ENCODE assay signal across 22 cellular contexts in genomic region chr6:98838027-98838426, GRCh38. TPM values are rescaled to one million over a fixed set of nuclear protein-coding genes. Genes with fewer than 3 reads are reported as not detected.
DNase-seq lines count a peak whose midpoint lies in the region; ATAC-seq, FAIRE-seq and TF ChIP-seq lines count a peak whose summit lies in the region.
"Had no signal": no experiment of that assay in that cellular context is flagged by ENCODE, and none has a peak within 500 bp of the region (broad histone marks: within the 10 kb centered on the region; RNA-seq: fewer than 3 reads in every experiment).

No MANE protein-coding gene starts in this region.

- no peaks in the 10 kb centered on the region for H3K36me3 ChIP-seq in GM23338 (ENCODE audit: insufficient read depth)
- H3K36me3 ChIP-seq in neural cell (ENCODE audit: insufficient read depth, low read length), result no peaks in the 10 kb centered on the region
- no peaks in the 10 kb centered on the region for H3K36me3 ChIP-seq in HepG2 (replicated peaks in 1 of 2; ENCODE audit: control insufficient read depth in 1 of 2, insufficient read depth in 2 of 2, low read length in 2 of 2)
- H3K36me3 ChIP-seq: cardiac muscle cell, heart left ventricle, left lung had no signal

- H4K20me1 ChIP-seq in GM23338 (replicated peaks; ENCODE audit: insufficient read depth) (no peaks in the 10 kb centered on the region), neural cell (ENCODE audit: insufficient read depth) (peaks cover 14% of the 10 kb centered on the region), HepG2 (ENCODE audit: insufficient read depth, low read length) (no peaks in the 10 kb centered on the region; the same call in 1 of the 2 replicates)

- no peak overlapping the region for H3K4me3 Mint-ChIP-seq in GM23338
- H3K4me3 Mint-ChIP-seq in IgD-negative memory B cell, result no peak overlapping the region
- H3K4me3 Mint-ChIP-seq: activated CD8-positive, alpha-beta T cell treated with anti-CD3 and anti-CD28 coated beads, Interleukin-2, amount 10 ng/mL, durations not matched to agents 7 days and 5 days; activated T-cell treated with anti-CD3 and anti-CD28 coated beads, Interleukin-2, amount 50 U/mL, for 24 hours; mesothelial cell of epicardium had no signal

- no peak for TF ChIP-seq RAD21 in neural cell (conservative IDR thresholded peaks at IDR 0.05)
- no peak for TF ChIP-seq RAD21 in HepG2 (CRISPR knock-in tag; IDR thresholded peaks at IDR 0.05)

- H3K27me3 ChIP-seq in GM23338 (ENCODE audit: insufficient read depth) (peaks cover 96% of the 10 kb centered on the region), neural cell (ENCODE audit: insufficient read depth, low read depth, low read length) (no peaks in the 10 kb centered on the region), HepG2 (ENCODE audit: control insufficient read depth in 1 of 2, insufficient read depth in 2 of 2, low read length in 2 of 2) (peaks cover 6 to 74% of the 10 kb centered on the region in 2 experiments; a peak in 4 of 5 replicates)

- peak overlapping the region; percentile 79; the same call in 1 of the 2 replicates for H3K4me2 ChIP-seq in GM23338
- H3K4me2 ChIP-seq in neural cell (ENCODE audit: low read length), result peak overlapping the region; percentile 76
- no peak overlapping the region for H3K4me2 ChIP-seq in HepG2 (ENCODE audit: low read depth, low read length)

- peaks cover 67% of the 10 kb centered on the region for H3K4me1 ChIP-seq in GM23338 (ENCODE audit: insufficient read depth)
- H3K4me1 ChIP-seq in HepG2 (ENCODE audit: insufficient read depth, low read length), result peaks cover 20% of the 10 kb centered on the region; the same call in 1 of the 2 replicates

- H3K4me1 Mint-ChIP-seq in GM23338 (peaks cover 49% of the 10 kb centered on the region), IgD-negative memory B cell (peaks cover 17 to 33% (median 20%) of the 10 kb centered on the region in 3 donors)

- H3K79me2 ChIP-seq in GM23338 (replicated peaks; ENCODE audit: insufficient read depth), result no peaks in the 10 kb centered on the region
- peaks cover 78% of the 10 kb centered on the region for H3K79me2 ChIP-seq in neural cell (replicated peaks; ENCODE audit: insufficient read depth, low read length)
- H3K79me2 ChIP-seq in HepG2 (ENCODE audit: insufficient read depth, low read length), result no peaks in the 10 kb centered on the region

- H3K9me3 ChIP-seq in neural cell (ENCODE audit: low read length) (no peaks in the 10 kb centered on the region), HepG2 (ENCODE audit: low read length) (no peaks in the 10 kb centered on the region)
- H3K9me3 ChIP-seq: heart left ventricle, left lung had no signal

- H3K36me3 Mint-ChIP-seq in GM23338 (ENCODE audit: low read depth) (no peaks in the 10 kb centered on the region), IgD-negative memory B cell (peaks cover 3% of the 10 kb centered on the region)
- H3K36me3 Mint-ChIP-seq: mesothelial cell of epicardium had no signal

- H3K27me3 Mint-ChIP-seq in GM23338 (ENCODE audit: insufficient read depth, low read depth, poor library complexity), result peaks cover 89% of the 10 kb centered on the region
- H3K27me3 Mint-ChIP-seq in IgD-negative memory B cell, result peaks cover 61% of the 10 kb centered on the region

- TF ChIP-seq EP300 in neural cell (conservative IDR thresholded peaks at IDR 0.05; ENCODE audit: poor library complexity, severe bottlenecking) (no peak), HepG2 (IDR thresholded peaks at IDR 0.05; ENCODE audit: low read depth in 2 of 2, low read length in 2 of 2) (no peak), HepG2 (CRISPR knock-in tag; IDR thresholded peaks at IDR 0.05; ENCODE audit: borderline replicate concordance) (no peak)

- ATAC-seq in GM23338 (no peak), HepG2 (no peak)
- ATAC-seq: activated CD8-positive, alpha-beta T cell treated with anti-CD3 and anti-CD28 coated beads, Interleukin-2, amount 10 ng/mL, durations not matched to agents 7 days and 5 days; heart left ventricle; left lung; natural killer cell had no signal

- H3K9me3 Mint-ChIP-seq in GM23338 (no peaks in the 10 kb centered on the region; the same call in 1 of the 3 replicates), IgD-negative memory B cell (peaks cover 0 to 3% (median 0%) of the 10 kb centered on the region in 3 donors)
- H3K9me3 Mint-ChIP-seq: activated T-cell treated with anti-CD3 and anti-CD28 coated beads, Interleukin-2, amount 50 U/mL, for 24 hours; mesothelial cell of epicardium; natural killer cell had no signal

- POLR2A ChIA-PET in HepG2 (lab: Yijun Ruan, JAX), result interaction anchor here (1.7 kb wide), 1 partner anchor 110 kb away, joined by 5 read pairs; the partner anchor contains the start of gene FBXL4

- DNase-seq in GM23338 (ENCODE audit: low spot score), result no peak
- DNase-seq in caudate nucleus (lab: John Stamatoyannopoulos, UW), result peak in 2 of 61 donors; percentile 7 to 23
- DNase-seq in HepG2 (ENCODE audit: low spot score), result no peak
- DNase-seq in kidney tubule cell (ENCODE audit: low spot score), result no peak
- DNase-seq in NCI-H1436 (lab: John Stamatoyannopoulos, UW), result no peak
- DNase-seq: activated CD4-positive, CD25-positive, alpha-beta regulatory T cell treated with anti-CD3 and anti-CD28 coated beads, Interleukin-2, amount 50 U/mL, for 72 hours; activated CD8-positive, alpha-beta T cell treated with anti-CD3 and anti-CD28 coated beads, Interleukin-2, amount 10 ng/mL, durations not matched to agents 7 days and 5 days; activated T-cell treated with anti-CD3 and anti-CD28 coated beads, Interleukin-2, amount 50 U/mL, for 24 hours; CD4-positive, alpha-beta memory T cell; heart left ventricle; left lung; natural killer cell; NCI-H1694; NCI-H446 had no signal

- intact Hi-C loops in HepG2 (cut with micrococcal nuclease; ENCODE audit: unreplicated experiment), result loop anchor here (2.0 to 5.0 kb wide), 2 partner anchors 206 to 1651 kb away; no protein-coding TSS in a partner anchor

- in situ Hi-C loops in HepG2 (cut with HindIII; ENCODE audit: extremely low pct_ligation_motif_present, low pct_unique_long_range_greater_than_20kb), result loop anchor here (25.0 kb wide), 5 partner anchors 274 to 1776 kb away; no protein-coding TSS in a partner anchor

- H2AFZ ChIP-seq in GM23338, result no peak overlapping the region
- H2AFZ ChIP-seq in neural cell (ENCODE audit: low read depth, low read length), result no peak overlapping the region
- no peak overlapping the region for H2AFZ ChIP-seq in HepG2 (ENCODE audit: low read length)

- no peak overlapping the region for H3K4me3 ChIP-seq in GM23338
- H3K4me3 ChIP-seq in neural cell (ENCODE audit: low read length), result peak overlapping the region; percentile 91
- no peak overlapping the region for H3K4me3 ChIP-seq in HepG2 (replicated peaks in 1 of 3; ENCODE audit: insufficient read depth in 1 of 3, low read depth in 2 of 3, low read length in 3 of 3)
- H3K4me3 ChIP-seq: cardiac muscle cell, heart left ventricle, left lung had no signal

- no TSS peak for BruUV-seq in HepG2 (replicated peaks; lab: Mats Ljungman, UMichigan)

- no peaks in the 10 kb centered on the region for H3K9me2 ChIP-seq in GM23338 (ENCODE audit: insufficient read depth)
- H3K9me2 ChIP-seq in neural cell (ENCODE audit: insufficient read depth, low read length), result no peaks in the 10 kb centered on the region

- TF ChIP-seq POLR2A in HepG2 (IDR thresholded peaks at IDR 0.05; ENCODE audit: insufficient read depth in 1 of 2, low read depth in 2 of 2, low read length in 2 of 2), result no peak

- peaks cover 21% of the 10 kb centered on the region for H3F3A ChIP-seq in GM23338 (replicated peaks; ENCODE audit: low read depth)
- H3F3A ChIP-seq in neural cell (ENCODE audit: insufficient read depth, low read length, poor library complexity, severe bottlenecking), result peaks cover 12% of the 10 kb centered on the region

- H3K27ac Mint-ChIP-seq in GM23338, result no peak overlapping the region
- peak overlapping the region in 2 of 3 donors; percentile 32 to 44 for H3K27ac Mint-ChIP-seq in IgD-negative memory B cell
- H3K27ac Mint-ChIP-seq: activated CD8-positive, alpha-beta T cell treated with anti-CD3 and anti-CD28 coated beads, Interleukin-2, amount 10 ng/mL, durations not matched to agents 7 days and 5 days; activated T-cell treated with anti-CD3 and anti-CD28 coated beads, Interleukin-2, amount 50 U/mL, for 24 hours; CD4-positive, alpha-beta memory T cell; mesothelial cell of epicardium; natural killer cell; progenitor cell of endocrine pancreas had no signal

- CTCF ChIA-PET in HepG2 (lab: Yijun Ruan, JAX; ENCODE audit: low intra/inter-chr PET ratio, low total read pairs), result no interaction called here

- FAIRE-seq in HepG2 (lab: Jason Lieb, UNC), result no peak
- FAIRE-seq: GM18507 had no signal

- H3K27ac ChIP-seq in GM23338 (ENCODE audit: low read depth) (no peak overlapping the region), caudate nucleus (ENCODE audit: low read depth, low read length) (peak overlapping the region; percentile 82), neural cell (ENCODE audit: low read length) (peak overlapping the region; percentile 91), HepG2 (ENCODE audit: extremely low read length, insufficient read depth, low read length) (no peak overlapping the region)
- H3K27ac ChIP-seq: cardiac muscle cell, heart left ventricle, left lung had no signal

- H3K9ac ChIP-seq in neural cell (ENCODE audit: low read length) (peak overlapping the region; percentile 95), HepG2 (ENCODE audit: insufficient read depth, low read depth, low read length) (no peak overlapping the region)

- 69% methylated on average over 4 of the region's 4 CpGs for WGBS in HepG2 (ENCODE audit: low lambda C conversion rate)

- no peak for TF ChIP-seq CTCF in GM23338 (conservative IDR thresholded peaks at IDR 0.05; ENCODE audit: low read depth in 2 of 2)
- TF ChIP-seq CTCF in neural cell (IDR thresholded peaks at IDR 0.05; ENCODE audit: poor library complexity, severe bottlenecking), result no peak
- no peak for TF ChIP-seq CTCF in HepG2 (CRISPR knock-in tag; IDR thresholded peaks at IDR 0.05)

RNA-seq across cellular contexts. Expression of gene POU3F2, which starts 3.7 kb away (rescaled TPM):
- 0.70 and 0.76 TPM in 2 replicates for total RNA-seq in GM23338 (2014; rRNA removed; shearing (Covaris generic))
- 0.26 and 0.31 TPM in 2 replicates for polyA plus RNA-seq in GM23338 (2016; fragmentation: Nextera tagmentation; extraction: Ambion mirVana)
- not detected for polyA plus RNA-seq in IgD-negative memory B cell
- polyA plus RNA-seq in neural cell, result 35.3 and 35.7 TPM in 2 replicates
- 111 and 124 TPM in 2 replicates for polyA minus RNA-seq in neural cell
- total RNA-seq in HepG2 (2016; rRNA removed; fragmentation: Illumina TruSeq; extraction: Trizol), result not detected in 2 replicates
- not detected in 2 replicates for total RNA-seq in HepG2 (2016; cell fraction: cytosol; rRNA removed; fragmentation: Illumina TruSeq; extraction: Trizol; ENCODE audit: low read depth)
- not detected in 2 replicates for total RNA-seq in HepG2 (2016; cell fraction: insoluble cytoplasmic fraction; rRNA removed; fragmentation: Illumina TruSeq; extraction: Trizol)
- total RNA-seq in HepG2 (2016; cell fraction: membrane; rRNA removed; fragmentation: Illumina TruSeq; extraction: Trizol), result not detected in 2 replicates
- total RNA-seq in HepG2 (2016; cell fraction: nucleus; rRNA removed; fragmentation: Illumina TruSeq; extraction: Trizol), result not detected in 2 replicates
- polyA plus RNA-seq in HepG2 (2011; rRNA removed), result not detected in 2 replicates
- not detected in 2 replicates for polyA plus RNA-seq in HepG2 (2011; cell fraction: cytosol; rRNA removed)
- not detected in 2 replicates for polyA plus RNA-seq in HepG2 (2011; cell fraction: nucleus; rRNA removed)
- not detected in 2 replicates for polyA plus RNA-seq in HepG2 (2012)
- polyA plus RNA-seq in HepG2 (2016; cell fraction: cytosol; fragmentation: Illumina TruSeq; extraction: Trizol; ENCODE audit: low read depth), result not detected in 2 replicates
- polyA plus RNA-seq in HepG2 (2016; cell fraction: insoluble cytoplasmic fraction; fragmentation: Illumina TruSeq; extraction: Trizol; ENCODE audit: low read depth), result not detected in 2 replicates
- not detected in 2 replicates for polyA plus RNA-seq in HepG2 (2016; cell fraction: membrane; fragmentation: Illumina TruSeq; extraction: Trizol; ENCODE audit: low read depth)
- not detected in 2 replicates for polyA plus RNA-seq in HepG2 (2016; cell fraction: nucleus; fragmentation: Illumina TruSeq; extraction: Trizol; ENCODE audit: insufficient read depth, low read depth)
- 0.26 TPM in 1 of 2 replicates, not detected in the other for polyA minus RNA-seq in HepG2 (2011; rRNA and poly(A)+ RNA removed; ENCODE audit: low replicate concordance)
- polyA minus RNA-seq in HepG2 (2011; cell fraction: cytosol; rRNA and poly(A)+ RNA removed), result not detected in 2 replicates
- not detected in 2 replicates for polyA minus RNA-seq in HepG2 (2011; cell fraction: nucleus; rRNA and poly(A)+ RNA removed)
- total RNA-seq: activated CD8-positive, alpha-beta T cell treated with anti-CD3 and anti-CD28 coated beads, Interleukin-2, amount 10 ng/mL, durations not matched to agents 7 days and 5 days; CD4-positive, alpha-beta memory T cell; dermis microvascular lymphatic vessel endothelial cell; heart left ventricle; left lung; mesothelial cell of epicardium; natural killer cell had no signal
- polyA plus RNA-seq: adipose tissue; CD4-positive, alpha-beta memory T cell had no signal

Comparison
In these comparisons a context has a peak if more than half of its experiments do, and no peak if none do; other contexts are left out.
1. H3K27ac ChIP-seq: peak in caudate nucleus (single experiment) and neural cell (single experiment); none in GM23338 (single experiment) and HepG2 (single experiment).
2. RNA of gene POU3F2, which starts 3.7 kb away (polyA plus RNA-seq): 35.3 to 35.7 TPM in neural cell; 0.26 to 0.31 TPM in GM23338, not detected in IgD-negative memory B cell (single experiment) and not detected in HepG2; every median in the first group is over 10 times any median in the second.